1 cellular context compared by ENCODE assay signal in the genomic region with DNA sequence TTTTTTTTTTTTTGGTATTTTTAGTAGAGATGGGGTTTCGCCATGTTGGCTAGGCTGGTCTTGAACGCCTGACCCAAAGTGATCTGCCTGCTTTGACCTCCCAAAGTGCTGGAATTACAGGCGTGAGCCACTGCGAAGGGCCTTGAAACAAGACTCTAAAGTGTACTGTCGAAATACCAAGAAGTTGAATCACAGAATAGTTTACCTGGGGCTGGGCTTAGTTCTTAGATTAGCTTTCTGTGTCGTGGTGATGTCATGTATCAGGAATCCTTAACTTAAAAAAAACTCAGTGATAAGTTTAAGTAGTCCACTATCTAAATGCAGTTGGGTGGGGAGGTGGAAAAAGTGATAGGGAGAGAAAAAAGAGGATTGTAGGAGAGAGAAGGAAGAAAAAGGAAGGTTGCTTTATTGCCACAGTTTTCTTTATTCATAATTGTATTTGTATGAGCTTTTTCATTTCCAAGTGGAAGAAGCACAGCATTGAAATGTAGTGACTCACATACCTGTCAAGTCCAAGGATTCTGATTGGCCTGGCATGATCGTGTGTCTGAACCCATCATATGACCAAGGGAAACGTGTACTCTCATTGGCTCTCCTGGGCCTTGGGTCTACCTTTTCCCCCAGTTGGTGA.
TF ChIP-seq lines count a peak whose summit lies in the region.

No MANE protein-coding gene starts in this region.

TF ChIP-seq in K562, 482 proteins besides CTCF, POLR2A, EP300 and RAD21 (continued from another document and continues in another):
- TF ChIP-seq, protein P1, sequence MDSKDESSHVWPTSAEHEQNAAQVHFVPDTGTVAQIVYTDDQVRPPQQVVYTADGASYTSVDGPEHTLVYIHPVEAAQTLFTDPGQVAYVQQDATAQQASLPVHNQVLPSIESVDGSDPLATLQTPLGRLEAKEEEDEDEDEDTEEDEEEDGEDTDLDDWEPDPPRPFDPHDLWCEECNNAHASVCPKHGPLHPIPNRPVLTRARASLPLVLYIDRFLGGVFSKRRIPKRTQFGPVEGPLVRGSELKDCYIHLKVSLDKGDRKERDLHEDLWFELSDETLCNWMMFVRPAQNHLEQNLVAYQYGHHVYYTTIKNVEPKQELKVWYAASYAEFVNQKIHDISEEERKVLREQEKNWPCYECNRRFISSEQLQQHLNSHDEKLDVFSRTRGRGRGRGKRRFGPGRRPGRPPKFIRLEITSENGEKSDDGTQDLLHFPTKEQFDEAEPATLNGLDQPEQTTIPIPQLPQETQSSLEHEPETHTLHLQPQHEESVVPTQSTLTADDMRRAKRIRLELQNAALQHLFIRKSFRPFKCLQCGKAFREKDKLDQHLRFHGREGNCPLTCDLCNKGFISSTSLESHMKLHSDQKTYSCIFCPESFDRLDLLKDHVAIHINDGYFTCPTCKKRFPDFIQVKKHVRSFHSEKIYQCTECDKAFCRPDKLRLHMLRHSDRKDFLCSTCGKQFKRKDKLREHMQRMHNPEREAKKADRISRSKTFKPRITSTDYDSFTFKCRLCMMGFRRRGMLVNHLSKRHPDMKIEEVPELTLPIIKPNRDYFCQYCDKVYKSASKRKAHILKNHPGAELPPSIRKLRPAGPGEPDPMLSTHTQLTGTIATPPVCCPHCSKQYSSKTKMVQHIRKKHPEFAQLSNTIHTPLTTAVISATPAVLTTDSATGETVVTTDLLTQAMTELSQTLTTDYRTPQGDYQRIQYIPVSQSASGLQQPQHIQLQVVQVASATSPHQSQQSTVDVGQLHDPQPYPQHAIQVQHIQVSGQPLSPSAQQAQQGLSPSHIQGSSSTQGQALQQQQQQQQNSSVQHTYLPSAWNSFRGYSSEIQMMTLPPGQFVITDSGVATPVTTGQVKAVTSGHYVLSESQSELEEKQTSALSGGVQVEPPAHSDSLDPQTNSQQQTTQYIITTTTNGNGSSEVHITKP (IDR thresholded peaks at IDR 0.05; ENCODE audit: partially characterized antibody) = no peak
- TF ChIP-seq ZNF766 (CRISPR knock-in tag; conservative IDR thresholded peaks at IDR 0.05) (no peak), NFATC3 (IDR thresholded peaks at IDR 0.05) (no peak), WHSC1 (IDR thresholded peaks at IDR 0.05; ENCODE audit: low read length) (no peak), FOSL1 (tag; conservative IDR thresholded peaks at IDR 0.05) (peak; percentile 72), YBX1 (IDR thresholded peaks at IDR 0.05) (no peak), ADNP (tag; IDR thresholded peaks at IDR 0.05) (no peak), ZNF589 (CRISPR knock-in tag; IDR thresholded peaks at IDR 0.05; ENCODE audit: low read depth) (no peak), NRF1 (conservative IDR thresholded peaks at IDR 0.05 in 1 of 2, IDR thresholded peaks at IDR 0.05 in 1 of 2) (no peak), NR2C1 (IDR thresholded peaks at IDR 0.05) (no peak), NR2C1 (tag; IDR thresholded peaks at IDR 0.05) (no peak), KDM2B (CRISPR knock-in tag; IDR thresholded peaks at IDR 0.05) (no peak), KDM4B (IDR thresholded peaks at IDR 0.05; ENCODE audit: borderline replicate concordance in 2 of 2, low read depth in 1 of 2) (no peak), GABPB1 (CRISPR knock-in tag; IDR thresholded peaks at IDR 0.05) (no peak), TEAD2 (tag; IDR thresholded peaks at IDR 0.05) (0 out of 2 replicates have a peak, but pooled peaks have one; percentile 7), KLF13 (tag; IDR thresholded peaks at IDR 0.05; ENCODE audit: borderline replicate concordance, low read depth) (no peak), SMAD4 (CRISPR knock-in tag; conservative IDR thresholded peaks at IDR 0.05) (no peak), DNMT1 (IDR thresholded peaks at IDR 0.05) (no peak), ZKSCAN8 (CRISPR knock-in tag; IDR thresholded peaks at IDR 0.05) (no peak), RAD51 (IDR thresholded peaks at IDR 0.05; ENCODE audit: borderline replicate concordance, low read depth) (0 out of 2 replicates have a peak, but pooled peaks have one; percentile 7), DPF2 (IDR thresholded peaks at IDR 0.05) (peak; percentile 57; the same call in 1 of the 2 replicates), STAT5A (IDR thresholded peaks at IDR 0.05; ENCODE audit: borderline replicate concordance, low read length) (no peak), SMAD3 (CRISPR knock-in tag; conservative IDR thresholded peaks at IDR 0.05) (no peak), ARNT (IDR thresholded peaks at IDR 0.05) (no peak), ZNF79 (CRISPR knock-in tag; IDR thresholded peaks at IDR 0.05; ENCODE audit: low read depth) (no peak), ATF7 (IDR thresholded peaks at IDR 0.05) (peak; percentile 88), EGR1 (conservative IDR thresholded peaks at IDR 0.05) (no peak), POLR2H (tag; IDR thresholded peaks at IDR 0.05; ENCODE audit: low read depth) (no peak), JUND (IDR thresholded peaks at IDR 0.05; ENCODE audit: borderline replicate concordance, low read depth, low read length) (peak; percentile 79), JUND (tag; IDR thresholded peaks at IDR 0.05; ENCODE audit: borderline replicate concordance, low read depth, low read length) (peak; percentile 94; the same call in 2 of the 3 replicates), ETV1 (tag; conservative IDR thresholded peaks at IDR 0.05; ENCODE audit: low read depth) (no peak), ELF2 (CRISPR knock-in tag; IDR thresholded peaks at IDR 0.05) (no peak), GABPB2 (CRISPR knock-in tag; conservative IDR thresholded peaks at IDR 0.05) (no peak), ZNF175 (CRISPR knock-in tag; IDR thresholded peaks at IDR 0.05; ENCODE audit: low read depth) (no peak), NUFIP1 (IDR thresholded peaks at IDR 0.05; ENCODE audit: partially characterized antibody) (no peak), SMARCA4 (IDR thresholded peaks at IDR 0.05) (0 out of 2 replicates have a peak, but pooled peaks have one; percentile 48), ZNF121 (CRISPR knock-in tag; conservative IDR thresholded peaks at IDR 0.05) (no peak), TRIM28 (IDR thresholded peaks at IDR 0.05) (no peak)
- TF ChIP-seq, protein P2, sequence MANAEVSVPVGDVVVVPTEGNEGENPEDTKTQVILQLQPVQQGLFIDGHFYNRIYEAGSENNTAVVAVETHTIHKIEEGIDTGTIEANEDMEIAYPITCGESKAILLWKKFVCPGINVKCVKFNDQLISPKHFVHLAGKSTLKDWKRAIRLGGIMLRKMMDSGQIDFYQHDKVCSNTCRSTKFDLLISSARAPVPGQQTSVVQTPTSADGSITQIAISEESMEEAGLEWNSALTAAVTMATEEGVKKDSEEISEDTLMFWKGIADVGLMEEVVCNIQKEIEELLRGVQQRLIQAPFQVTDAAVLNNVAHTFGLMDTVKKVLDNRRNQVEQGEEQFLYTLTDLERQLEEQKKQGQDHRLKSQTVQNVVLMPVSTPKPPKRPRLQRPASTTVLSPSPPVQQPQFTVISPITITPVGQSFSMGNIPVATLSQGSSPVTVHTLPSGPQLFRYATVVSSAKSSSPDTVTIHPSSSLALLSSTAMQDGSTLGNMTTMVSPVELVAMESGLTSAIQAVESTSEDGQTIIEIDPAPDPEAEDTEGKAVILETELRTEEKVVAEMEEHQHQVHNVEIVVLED (CRISPR knock-in tag; IDR thresholded peaks at IDR 0.05) = no peak
- TF ChIP-seq, protein P3, sequence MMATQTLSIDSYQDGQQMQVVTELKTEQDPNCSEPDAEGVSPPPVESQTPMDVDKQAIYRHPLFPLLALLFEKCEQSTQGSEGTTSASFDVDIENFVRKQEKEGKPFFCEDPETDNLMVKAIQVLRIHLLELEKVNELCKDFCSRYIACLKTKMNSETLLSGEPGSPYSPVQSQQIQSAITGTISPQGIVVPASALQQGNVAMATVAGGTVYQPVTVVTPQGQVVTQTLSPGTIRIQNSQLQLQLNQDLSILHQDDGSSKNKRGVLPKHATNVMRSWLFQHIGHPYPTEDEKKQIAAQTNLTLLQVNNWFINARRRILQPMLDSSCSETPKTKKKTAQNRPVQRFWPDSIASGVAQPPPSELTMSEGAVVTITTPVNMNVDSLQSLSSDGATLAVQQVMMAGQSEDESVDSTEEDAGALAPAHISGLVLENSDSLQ (IDR thresholded peaks at IDR 0.05) = no peak
- TF ChIP-seq, protein P4, sequence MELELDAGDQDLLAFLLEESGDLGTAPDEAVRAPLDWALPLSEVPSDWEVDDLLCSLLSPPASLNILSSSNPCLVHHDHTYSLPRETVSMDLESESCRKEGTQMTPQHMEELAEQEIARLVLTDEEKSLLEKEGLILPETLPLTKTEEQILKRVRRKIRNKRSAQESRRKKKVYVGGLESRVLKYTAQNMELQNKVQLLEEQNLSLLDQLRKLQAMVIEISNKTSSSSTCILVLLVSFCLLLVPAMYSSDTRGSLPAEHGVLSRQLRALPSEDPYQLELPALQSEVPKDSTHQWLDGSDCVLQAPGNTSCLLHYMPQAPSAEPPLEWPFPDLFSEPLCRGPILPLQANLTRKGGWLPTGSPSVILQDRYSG (tag; conservative IDR thresholded peaks at IDR 0.05; ENCODE audit: low read depth) = no peak
- TF ChIP-seq, protein P5, sequence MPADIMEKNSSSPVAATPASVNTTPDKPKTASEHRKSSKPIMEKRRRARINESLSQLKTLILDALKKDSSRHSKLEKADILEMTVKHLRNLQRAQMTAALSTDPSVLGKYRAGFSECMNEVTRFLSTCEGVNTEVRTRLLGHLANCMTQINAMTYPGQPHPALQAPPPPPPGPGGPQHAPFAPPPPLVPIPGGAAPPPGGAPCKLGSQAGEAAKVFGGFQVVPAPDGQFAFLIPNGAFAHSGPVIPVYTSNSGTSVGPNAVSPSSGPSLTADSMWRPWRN (IDR thresholded peaks at IDR 0.05; ENCODE audit: low read depth) = no peak
- TF ChIP-seq, protein P6, sequence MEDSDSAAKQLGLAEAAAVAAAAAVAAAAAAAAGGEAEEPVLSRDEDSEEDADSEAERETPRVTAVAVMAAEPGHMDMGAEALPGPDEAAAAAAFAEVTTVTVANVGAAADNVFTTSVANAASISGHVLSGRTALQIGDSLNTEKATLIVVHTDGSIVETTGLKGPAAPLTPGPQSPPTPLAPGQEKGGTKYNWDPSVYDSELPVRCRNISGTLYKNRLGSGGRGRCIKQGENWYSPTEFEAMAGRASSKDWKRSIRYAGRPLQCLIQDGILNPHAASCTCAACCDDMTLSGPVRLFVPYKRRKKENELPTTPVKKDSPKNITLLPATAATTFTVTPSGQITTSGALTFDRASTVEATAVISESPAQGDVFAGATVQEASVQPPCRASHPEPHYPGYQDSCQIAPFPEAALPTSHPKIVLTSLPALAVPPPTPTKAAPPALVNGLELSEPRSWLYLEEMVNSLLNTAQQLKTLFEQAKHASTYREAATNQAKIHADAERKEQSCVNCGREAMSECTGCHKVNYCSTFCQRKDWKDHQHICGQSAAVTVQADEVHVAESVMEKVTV (CRISPR knock-in tag; IDR thresholded peaks at IDR 0.05) = no peak
- TF ChIP-seq, protein P7, sequence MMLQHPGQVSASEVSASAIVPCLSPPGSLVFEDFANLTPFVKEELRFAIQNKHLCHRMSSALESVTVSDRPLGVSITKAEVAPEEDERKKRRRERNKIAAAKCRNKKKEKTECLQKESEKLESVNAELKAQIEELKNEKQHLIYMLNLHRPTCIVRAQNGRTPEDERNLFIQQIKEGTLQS (IDR thresholded peaks at IDR 0.05) = peak; percentile 93
- TF ChIP-seq, protein P7 (CRISPR knock-in tag; conservative IDR thresholded peaks at IDR 0.05) = no peak
- TF ChIP-seq, protein P8, sequence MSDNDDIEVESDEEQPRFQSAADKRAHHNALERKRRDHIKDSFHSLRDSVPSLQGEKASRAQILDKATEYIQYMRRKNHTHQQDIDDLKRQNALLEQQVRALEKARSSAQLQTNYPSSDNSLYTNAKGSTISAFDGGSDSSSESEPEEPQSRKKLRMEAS (CRISPR knock-in tag; IDR thresholded peaks at IDR 0.05) = no peak
- TF ChIP-seq, protein P9, sequence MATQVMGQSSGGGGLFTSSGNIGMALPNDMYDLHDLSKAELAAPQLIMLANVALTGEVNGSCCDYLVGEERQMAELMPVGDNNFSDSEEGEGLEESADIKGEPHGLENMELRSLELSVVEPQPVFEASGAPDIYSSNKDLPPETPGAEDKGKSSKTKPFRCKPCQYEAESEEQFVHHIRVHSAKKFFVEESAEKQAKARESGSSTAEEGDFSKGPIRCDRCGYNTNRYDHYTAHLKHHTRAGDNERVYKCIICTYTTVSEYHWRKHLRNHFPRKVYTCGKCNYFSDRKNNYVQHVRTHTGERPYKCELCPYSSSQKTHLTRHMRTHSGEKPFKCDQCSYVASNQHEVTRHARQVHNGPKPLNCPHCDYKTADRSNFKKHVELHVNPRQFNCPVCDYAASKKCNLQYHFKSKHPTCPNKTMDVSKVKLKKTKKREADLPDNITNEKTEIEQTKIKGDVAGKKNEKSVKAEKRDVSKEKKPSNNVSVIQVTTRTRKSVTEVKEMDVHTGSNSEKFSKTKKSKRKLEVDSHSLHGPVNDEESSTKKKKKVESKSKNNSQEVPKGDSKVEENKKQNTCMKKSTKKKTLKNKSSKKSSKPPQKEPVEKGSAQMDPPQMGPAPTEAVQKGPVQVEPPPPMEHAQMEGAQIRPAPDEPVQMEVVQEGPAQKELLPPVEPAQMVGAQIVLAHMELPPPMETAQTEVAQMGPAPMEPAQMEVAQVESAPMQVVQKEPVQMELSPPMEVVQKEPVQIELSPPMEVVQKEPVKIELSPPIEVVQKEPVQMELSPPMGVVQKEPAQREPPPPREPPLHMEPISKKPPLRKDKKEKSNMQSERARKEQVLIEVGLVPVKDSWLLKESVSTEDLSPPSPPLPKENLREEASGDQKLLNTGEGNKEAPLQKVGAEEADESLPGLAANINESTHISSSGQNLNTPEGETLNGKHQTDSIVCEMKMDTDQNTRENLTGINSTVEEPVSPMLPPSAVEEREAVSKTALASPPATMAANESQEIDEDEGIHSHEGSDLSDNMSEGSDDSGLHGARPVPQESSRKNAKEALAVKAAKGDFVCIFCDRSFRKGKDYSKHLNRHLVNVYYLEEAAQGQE (CRISPR knock-in tag; IDR thresholded peaks at IDR 0.05; ENCODE audit: low read depth) = no peak
- TF ChIP-seq, protein P10, sequence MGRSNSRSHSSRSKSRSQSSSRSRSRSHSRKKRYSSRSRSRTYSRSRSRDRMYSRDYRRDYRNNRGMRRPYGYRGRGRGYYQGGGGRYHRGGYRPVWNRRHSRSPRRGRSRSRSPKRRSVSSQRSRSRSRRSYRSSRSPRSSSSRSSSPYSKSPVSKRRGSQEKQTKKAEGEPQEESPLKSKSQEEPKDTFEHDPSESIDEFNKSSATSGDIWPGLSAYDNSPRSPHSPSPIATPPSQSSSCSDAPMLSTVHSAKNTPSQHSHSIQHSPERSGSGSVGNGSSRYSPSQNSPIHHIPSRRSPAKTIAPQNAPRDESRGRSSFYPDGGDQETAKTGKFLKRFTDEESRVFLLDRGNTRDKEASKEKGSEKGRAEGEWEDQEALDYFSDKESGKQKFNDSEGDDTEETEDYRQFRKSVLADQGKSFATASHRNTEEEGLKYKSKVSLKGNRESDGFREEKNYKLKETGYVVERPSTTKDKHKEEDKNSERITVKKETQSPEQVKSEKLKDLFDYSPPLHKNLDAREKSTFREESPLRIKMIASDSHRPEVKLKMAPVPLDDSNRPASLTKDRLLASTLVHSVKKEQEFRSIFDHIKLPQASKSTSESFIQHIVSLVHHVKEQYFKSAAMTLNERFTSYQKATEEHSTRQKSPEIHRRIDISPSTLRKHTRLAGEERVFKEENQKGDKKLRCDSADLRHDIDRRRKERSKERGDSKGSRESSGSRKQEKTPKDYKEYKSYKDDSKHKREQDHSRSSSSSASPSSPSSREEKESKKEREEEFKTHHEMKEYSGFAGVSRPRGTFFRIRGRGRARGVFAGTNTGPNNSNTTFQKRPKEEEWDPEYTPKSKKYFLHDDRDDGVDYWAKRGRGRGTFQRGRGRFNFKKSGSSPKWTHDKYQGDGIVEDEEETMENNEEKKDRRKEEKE (IDR thresholded peaks at IDR 0.05; ENCODE audit: borderline replicate concordance in 1 of 2, control insufficient read depth in 1 of 2, low read depth in 2 of 2, low read length in 1 of 2) = no peak
